In the genomic region with DNA sequence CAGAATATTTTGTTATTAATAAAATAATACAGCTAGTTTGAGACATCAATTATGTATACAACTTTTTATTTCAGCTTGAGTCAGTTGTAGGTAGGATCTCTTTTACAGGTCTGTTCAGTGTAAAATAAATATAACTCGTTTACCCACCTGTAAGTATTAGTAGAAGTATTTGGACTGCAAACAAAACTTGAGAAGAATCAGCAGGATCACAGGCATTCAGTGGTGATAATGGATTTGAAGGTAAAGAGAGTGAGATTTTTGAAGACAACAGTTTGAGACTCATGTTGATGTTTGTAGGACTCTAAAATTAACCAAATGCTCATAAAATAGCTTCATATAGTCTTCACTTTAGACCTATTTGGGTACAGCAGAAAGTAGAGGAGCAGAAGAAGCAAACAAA, we compare ENCODE assay signal across 9 cellular contexts.
"Had no signal": no experiment of that assay in that cellular context is flagged by ENCODE, and none has a peak within 500 bp of the region (broad histone marks: within the 10 kb centered on the region; RNA-seq: fewer than 3 reads in every experiment).

No MANE protein-coding gene starts in this region.

- H3K27ac Mint-ChIP-seq: GM23338, H9 had no signal

- H3K4me3 Mint-ChIP-seq: GM23338, H9 had no signal

- H3K4me1 Mint-ChIP-seq: GM23338, H9 had no signal

- H3K27ac ChIP-seq: HL-60 had no signal

- FAIRE-seq: H1, H54, K562 had no signal

- H3K4me2 ChIP-seq: GM23338 had no signal

- DNase-seq: H9, HCEC 1CT, IMR-90, KG1 had no signal

- H2AFZ ChIP-seq: GM23338 had no signal

- H3K4me3 ChIP-seq: GM23338, K562 had no signal

- ATAC-seq: GM23338, K562 had no signal
